In the genomic region with DNA sequence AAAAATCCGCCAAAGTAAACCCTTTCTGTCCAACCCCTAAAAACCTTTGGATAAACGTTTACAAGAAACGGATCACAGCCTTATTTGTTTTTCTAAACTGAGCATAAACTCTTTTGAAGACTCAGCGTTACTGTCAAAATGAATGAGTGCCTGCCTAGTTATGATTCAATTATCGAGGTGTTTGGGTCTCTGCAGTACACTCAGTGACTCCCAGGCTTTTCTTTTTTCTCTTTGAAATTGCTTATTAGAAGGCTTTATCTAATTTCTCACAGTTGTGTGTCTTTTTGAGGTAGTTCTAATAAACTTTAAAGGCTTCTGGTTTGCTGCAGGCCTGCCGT, we compare ENCODE assay signal across 8 cellular contexts. TPM values are rescaled to one million over a fixed set of nuclear protein-coding genes. Genes with fewer than 3 reads are reported as not detected.
A peak's percentile ranks its signal among the peaks of the same experiment; 100 is the strongest.
DNase-seq lines count a peak whose midpoint lies in the region; ATAC-seq, FAIRE-seq and TF ChIP-seq lines count a peak whose summit lies in the region.

No MANE protein-coding gene starts in this region.

- no peaks in the 10 kb centered on the region for H3K36me3 ChIP-seq in adrenal gland (replicated peaks in 1 of 2)
- no peaks in the 10 kb centered on the region for H3K36me3 ChIP-seq in right lobe of liver

- H3K27ac ChIP-seq in adrenal gland (peak overlapping the region; percentile 97 to 100 (median 99)), right lobe of liver (peak overlapping the region; percentile 99)

- WGBS in adrenal gland, 4 donors: 1 to 3% (median 2%) methylated on average over 6 of the region's 6 CpGs
- WGBS in right lobe of liver (ENCODE audit: insufficient coverage, low coverage, low lambda C conversion rate, missing lambda C conversion rate): 0% methylated on average over 6 of the region's 6 CpGs

- H3K4me3 ChIP-seq in adrenal gland (peak overlapping the region; percentile 21 to 92 (median 83)), right lobe of liver (peak overlapping the region; percentile 74 to 86 (median 84))

- H3K27me3 ChIP-seq in adrenal gland (no peaks in the 10 kb centered on the region), right lobe of liver (no peaks in the 10 kb centered on the region)

- peak; percentile 23 to 30 for ATAC-seq in activated CD4-positive, CD25-positive, alpha-beta regulatory T cell treated with anti-CD3 and anti-CD28 coated beads, Interleukin-2, amount 50 U/mL, for 24 hours
- peak; percentile 4 for ATAC-seq in HG03159 (IDR thresholded peaks at IDR 0.05; ENCODE audit: unreplicated experiment)
- peak in 2 of 4 donors; percentile 1 to 3 for ATAC-seq in right lobe of liver

- intact Hi-C loops in adrenal gland (cut with DNase I) (no loop called here), right lobe of liver (cut with DNase I) (no loop called here)

- H3K4me1 ChIP-seq in adrenal gland (replicated peaks in 1 of 2) (peaks cover 7 to 29% of the 10 kb centered on the region in 2 donors), right lobe of liver (peaks cover 0 to 25% (median 12%) of the 10 kb centered on the region in 4 donors)

- TF ChIP-seq POLR2A in adrenal gland (IDR thresholded peaks at IDR 0.05): no peak
- TF ChIP-seq POLR2A in right lobe of liver (IDR thresholded peaks at IDR 0.05): no peak

- TF ChIP-seq CTCF in adrenal gland (IDR thresholded peaks at IDR 0.05): no peak
- TF ChIP-seq CTCF in right lobe of liver (IDR thresholded peaks at IDR 0.05): no peak

- no peak for DNase-seq in activated CD4-positive, CD25-positive, alpha-beta regulatory T cell treated with anti-CD3 and anti-CD28 coated beads, Interleukin-2, amount 50 U/mL, for 72 hours
- DNase-seq in adrenal gland (no peak), right lobe of liver (no peak), urothelium cell line (ENCODE audit: low spot score) (peak; percentile 5), HTR-8/SVneo (ENCODE audit: insufficient read length, low spot score) (no peak), NCI-H187 treated with DMSO at 0.1 percent for 48 hours (lab: John Stamatoyannopoulos, UW) (no peak)

- no peak for FAIRE-seq in urothelium cell line (lab: Jason Lieb, UNC)
- FAIRE-seq in HTR-8/SVneo (lab: Jason Lieb, UNC): no peak

- H3K9me3 ChIP-seq in adrenal gland (replicated peaks in 1 of 3) (no peaks in the 10 kb centered on the region), right lobe of liver (no peaks in the 10 kb centered on the region)

RNA-seq across cellular contexts. Expression of gene RHBDD1, which starts 0.7 kb away (rescaled TPM):
- 10 to 100 TPM in 7 of 8 donors, 1 to 10 TPM in 1; 6.0 to 42.0 (median 27.6) TPM for total RNA-seq in adrenal gland
- polyA plus RNA-seq in adrenal gland: 10 to 100 TPM in 1 of 3 donors, 1 to 10 TPM in 2; 3.9 to 28.7 (median 4.8) TPM
- 10 to 100 TPM; 14.7 to 25.3 (median 21.0) TPM for total RNA-seq in right lobe of liver

RNA-seq across cellular contexts. Expression of gene IRS1, which starts 36.9 kb away (rescaled TPM):
- total RNA-seq in adrenal gland: 10 to 100 TPM; 15.5 to 55.7 (median 40.9) TPM
- 10 to 100 TPM in 2 of 3 donors, 1 to 10 TPM in 1; 10.0 to 14.5 (median 14.3) TPM for polyA plus RNA-seq in adrenal gland
- total RNA-seq in right lobe of liver: 10 to 100 TPM in 5 of 6 experiments, 1 to 10 TPM in 1; 9.0 to 24.4 (median 15.8) TPM
